Comparison of ENCODE assay signal across 21 cellular contexts in the genomic region with DNA sequence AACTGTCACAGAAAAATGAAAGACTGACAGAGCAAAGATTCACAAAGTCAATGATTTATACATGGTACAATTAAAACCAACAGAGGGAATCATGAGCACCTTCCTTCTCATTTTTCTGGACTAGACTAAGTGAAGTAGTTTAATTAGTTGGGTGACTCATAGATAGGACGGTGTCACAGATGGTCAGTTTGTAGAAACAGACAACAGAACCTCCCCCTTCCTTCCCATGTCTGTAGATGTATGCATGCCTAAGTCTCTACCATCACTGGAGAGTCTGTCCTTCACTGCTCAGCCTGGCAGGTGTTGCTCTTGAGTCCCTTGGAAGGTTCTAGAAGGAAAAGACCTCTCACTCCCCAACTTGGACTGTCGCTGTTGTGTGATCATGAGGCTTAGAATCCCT.
DNase-seq lines count a peak whose midpoint lies in the region; ATAC-seq and TF ChIP-seq lines count a peak whose summit lies in the region.
"Had no signal": no experiment of that assay in that cellular context is flagged by ENCODE, and none has a peak within 500 bp of the region (broad histone marks: within the 10 kb centered on the region; RNA-seq: fewer than 3 reads in every experiment).

No MANE protein-coding gene starts in this region.

- no peak overlapping the region for H2BK120ac ChIP-seq in neuronal stem cell (ENCODE audit: low read depth, low read length)

- H3K9me3 ChIP-seq in GM23248 (ENCODE audit: low read depth) (no peaks in the 10 kb centered on the region), mammary epithelial cell (replicated peaks; ENCODE audit: insufficient read depth, low read length) (no peaks in the 10 kb centered on the region), neuronal stem cell (replicated peaks in 1 of 2; ENCODE audit: control insufficient read depth in 2 of 2, insufficient read depth in 1 of 2, low read depth in 1 of 2, low read length in 2 of 2) (no peaks in the 10 kb centered on the region)
- H3K9me3 ChIP-seq: MG63, psoas muscle, SK-N-SH had no signal

- no peaks in the 10 kb centered on the region for H3K36me3 ChIP-seq in GM23248 (ENCODE audit: low read depth)
- no peaks in the 10 kb centered on the region for H3K36me3 ChIP-seq in mammary epithelial cell (ENCODE audit: insufficient read depth, low read length)
- no peaks in the 10 kb centered on the region for H3K36me3 ChIP-seq in neuronal stem cell (replicated peaks in 1 of 2; ENCODE audit: control insufficient read depth in 2 of 2, insufficient read depth in 2 of 2, low read length in 2 of 2)
- H3K36me3 ChIP-seq: MG63 had no signal

- intact Hi-C loops in mammary epithelial cell (cut with micrococcal nuclease), result no loop called here

- H2AFZ ChIP-seq in GM23248, result no peak overlapping the region
- H2AFZ ChIP-seq in mammary epithelial cell (ENCODE audit: low read depth, low read length), result no peak overlapping the region
- H2AFZ ChIP-seq in neuronal stem cell (ENCODE audit: low read length), result no peak overlapping the region

- no peak overlapping the region for H3K4ac ChIP-seq in neuronal stem cell (ENCODE audit: low read length)

- no TSS peak for BruUV-seq in mammary epithelial cell (replicated peaks; lab: Mats Ljungman, UMichigan)

- CTCF ChIA-PET in mammary epithelial cell (lab: Charles Lee; ENCODE audit: low non-redundant PET), result no interaction called here

- in situ Hi-C loops in GM23248 (cut with MboI) (no loop called here), mammary epithelial cell (cut with MboI; ENCODE audit: low sequenced_read_pairs in 2 of 2) (no loop called here)

- no peaks in the 10 kb centered on the region for H3K79me2 ChIP-seq in GM23248 (ENCODE audit: insufficient read depth)
- H3K79me2 ChIP-seq in mammary epithelial cell (ENCODE audit: insufficient read depth, low read length), result no peaks in the 10 kb centered on the region

- H3K9ac ChIP-seq in GM23248 (no peak overlapping the region), mammary epithelial cell (ENCODE audit: insufficient read depth, low read length) (no peak overlapping the region), neuronal stem cell (ENCODE audit: low read depth, low read length, poor library complexity) (no peak overlapping the region)
- H3K9ac ChIP-seq: SK-N-SH had no signal

- H4K91ac ChIP-seq in neuronal stem cell (ENCODE audit: low read depth, low read length, poor library complexity), result no peak overlapping the region

- no peak overlapping the region for H4K8ac ChIP-seq in neuronal stem cell (ENCODE audit: low read depth, low read length)

- ATAC-seq in HG02763 (IDR thresholded peaks at IDR 0.05; ENCODE audit: unreplicated experiment) (no peak), GM18868 (IDR thresholded peaks at IDR 0.05; ENCODE audit: unreplicated experiment) (no peak)
- ATAC-seq: left lobe of liver; psoas muscle; stimulated activated naive B cell treated with anti-CD40 and anti-IgM and Interleukin-4, amounts not matched to agents 10 μg/mL and 1 μg/mL and 100 μg/mL, for 72 hours had no signal

- no peak overlapping the region for H3K18ac ChIP-seq in neuronal stem cell (ENCODE audit: low read length)

- no peak overlapping the region for H3K14ac ChIP-seq in neuronal stem cell (ENCODE audit: low read length)

- no peak overlapping the region for H3K23ac ChIP-seq in neuronal stem cell (ENCODE audit: low read depth, low read length, poor library complexity)

- no peaks in the 10 kb centered on the region for H3K79me1 ChIP-seq in neuronal stem cell (ENCODE audit: low read depth, low read length)

- H2BK15ac ChIP-seq in neuronal stem cell (ENCODE audit: low read length), result no peak overlapping the region

- DNase-seq in AG08395 (ENCODE audit: low spot score) (peak; percentile 25), GM23248 (peak; percentile 18), mammary epithelial cell (peak; percentile 25), left kidney (ENCODE audit: low read depth, low spot score) (peak; percentile 38), neuronal stem cell (ENCODE audit: low spot score) (no peak), NCI-H1048 (lab: John Stamatoyannopoulos, UW) (no peak)
- DNase-seq: activated B cell treated with CpG ODN at 0.5 μM for 24 hours; activated CD4-positive, alpha-beta memory T cell treated with anti-CD3 and anti-CD28 coated beads, Interleukin-2, amount 10 ng/mL, durations not matched to agents 7 days and 5 days; activated effector memory CD4-positive, alpha-beta T cell treated with anti-CD3 and anti-CD28 coated beads, Interleukin-2, amount 50 U/mL, for 16 hours; activated T-cell treated with anti-CD3 and anti-CD28 coated beads for 4 hours; MG63; midbrain; NCI-H1436 treated with DMSO at 0.1 percent for 48 hours; psoas muscle; SK-N-SH; stimulated activated CD4-positive, alpha-beta T cell treated with anti-CD3 and anti-CD28 coated beads, Interleukin-2, amount 100 ng/mL, for 48 hours; stimulated activated naive B cell treated with anti-CD40 and anti-IgM and Interleukin-4, amounts not matched to agents 10 μg/mL and 1 μg/mL and 100 μg/mL, for 72 hours had no signal

- H3K4me1 ChIP-seq in GM23248 (ENCODE audit: insufficient read depth) (peaks cover 37% of the 10 kb centered on the region), mammary epithelial cell (ENCODE audit: insufficient read depth, low read length) (peaks cover 27% of the 10 kb centered on the region), neuronal stem cell (ENCODE audit: control insufficient read depth in 2 of 2, insufficient read depth in 1 of 2, low read depth in 1 of 2, low read length in 2 of 2) (peaks cover 11 to 26% of the 10 kb centered on the region in 2 donors)
- H3K4me1 ChIP-seq: psoas muscle had no signal

- H3K9me2 ChIP-seq in GM23248 (ENCODE audit: insufficient read depth), result no peaks in the 10 kb centered on the region
- H3K9me2 ChIP-seq: SK-N-SH had no signal

- H4K20me1 ChIP-seq in GM23248 (ENCODE audit: insufficient read depth), result no peaks in the 10 kb centered on the region
- H4K20me1 ChIP-seq in mammary epithelial cell (ENCODE audit: insufficient read depth, low read length), result no peaks in the 10 kb centered on the region

- H3K4me3 ChIP-seq in GM23248, result no peak overlapping the region
- no peak overlapping the region for H3K4me3 ChIP-seq in mammary epithelial cell (replicated peaks in 1 of 3; ENCODE audit: insufficient read depth in 1 of 3, low read depth in 2 of 3, low read length in 3 of 3)
- H3K4me3 ChIP-seq in neuronal stem cell (ENCODE audit: low read length in 2 of 2), result no peak overlapping the region
- H3K4me3 ChIP-seq: MG63, psoas muscle, smooth muscle cell had no signal

- no peaks in the 10 kb centered on the region for H3K27me3 ChIP-seq in GM23248 (replicated peaks; ENCODE audit: insufficient read depth)
- H3K27me3 ChIP-seq in mammary epithelial cell (ENCODE audit: insufficient read depth, low read length), result no peaks in the 10 kb centered on the region
- no peaks in the 10 kb centered on the region for H3K27me3 ChIP-seq in neuronal stem cell (ENCODE audit: control insufficient read depth in 3 of 3, insufficient read depth in 3 of 3, low read depth in 1 of 3, low read length in 3 of 3)
- H3K27me3 ChIP-seq: MG63 had no signal

- H2BK5ac ChIP-seq in neuronal stem cell (ENCODE audit: low read length), result no peak overlapping the region

- no peak overlapping the region for H3K4me2 ChIP-seq in GM23248 (ENCODE audit: unreplicated experiment)
- H3K4me2 ChIP-seq in mammary epithelial cell (ENCODE audit: insufficient read depth, low read depth, low read length), result no peak overlapping the region
- no peak overlapping the region for H3K4me2 ChIP-seq in neuronal stem cell (ENCODE audit: insufficient read depth, low read length, poor library complexity, severe bottlenecking)
- H3K4me2 ChIP-seq: SK-N-SH, smooth muscle cell had no signal

- H3K27ac ChIP-seq in GM23248 (no peak overlapping the region), mammary epithelial cell (ENCODE audit: insufficient read depth, low read depth, low read length) (no peak overlapping the region), neuronal stem cell (replicated peaks; ENCODE audit: low read length) (no peak overlapping the region)
- H3K27ac ChIP-seq: psoas muscle had no signal

- H3F3A ChIP-seq in GM23248 (ENCODE audit: insufficient read depth), result peaks cover 17% of the 10 kb centered on the region

- WGBS in GM23248 (ENCODE audit: low coverage in 1 of 2, low lambda C conversion rate in 2 of 2, missing lambda C conversion rate in 2 of 2), 2 experiments, result 52 to 53% methylated on average over 2 of the region's 2 CpGs
- WGBS in mammary epithelial cell (ENCODE audit: low coverage, missing lambda C conversion rate), result 50% methylated on average over 2 of the region's 2 CpGs
- WGBS in neuronal stem cell (ENCODE audit: extremely low coverage in 2 of 2, insufficient read length in 2 of 2, insufficient replicate concordance in 1 of 2), 2 donors, result no CpG with 5 or more reads among the region's 2 CpGs

- dilution Hi-C loops in mammary epithelial cell (cut with HindIII; ENCODE audit: low sequenced_read_pairs), result no loop called here

- H2BK12ac ChIP-seq in neuronal stem cell (ENCODE audit: low read length), result no peak overlapping the region

- no peak overlapping the region for H2AK5ac ChIP-seq in neuronal stem cell (ENCODE audit: low read depth, low read length)

- no peak for TF ChIP-seq CTCF in mammary epithelial cell (conservative IDR thresholded peaks at IDR 0.05 in 1 of 2, IDR thresholded peaks at IDR 0.05 in 1 of 2; ENCODE audit: extremely low read depth in 1 of 2, insufficient read depth in 1 of 2, low read depth in 1 of 2, low read length in 2 of 2)

Comparison
In these comparisons a context has a peak if more than half of its experiments do, and no peak if none do; other contexts are left out.
1. DNase-seq: peak in AG08395 (single experiment), GM23248 (single experiment), mammary epithelial cell (single experiment) and left kidney (single experiment); none in neuronal stem cell (single experiment) and NCI-H1048 (single experiment).